Comparison of ENCODE assay signal across 17 cellular contexts in the genomic region with DNA sequence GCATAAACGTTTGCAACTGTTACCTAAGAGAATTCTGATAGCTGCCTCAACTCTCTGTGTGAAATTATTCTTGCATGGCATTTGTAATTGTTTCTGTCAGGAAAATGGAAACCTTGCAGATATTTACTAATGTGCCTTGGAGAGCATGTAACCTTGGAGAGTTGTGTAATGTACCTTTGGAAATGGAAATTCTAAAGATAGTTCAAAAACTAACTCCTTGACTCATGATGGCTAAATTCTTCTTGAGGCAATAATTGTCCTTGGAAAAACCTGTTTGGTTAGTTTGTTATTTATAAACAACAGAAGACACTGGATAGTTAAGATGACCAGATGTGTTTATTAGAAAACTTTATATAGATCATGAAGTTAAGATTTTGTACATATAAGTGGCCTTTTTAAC.
DNase-seq lines count a peak whose midpoint lies in the region; ATAC-seq, FAIRE-seq and TF ChIP-seq lines count a peak whose summit lies in the region.
"Had no signal": no experiment of that assay in that cellular context is flagged by ENCODE, and none has a peak within 500 bp of the region (broad histone marks: within the 10 kb centered on the region; RNA-seq: fewer than 3 reads in every experiment).

No MANE protein-coding gene starts in this region.

- no TSS peak for BruUV-seq in mammary epithelial cell (replicated peaks; lab: Mats Ljungman, UMichigan)

- ATAC-seq in GM19351 (IDR thresholded peaks at IDR 0.05; ENCODE audit: unreplicated experiment) = no peak
- ATAC-seq: A549, K562 had no signal

- no peak for DNase-seq in D721Med (ENCODE audit: insufficient read length, low spot score)
- peak; percentile 48 for DNase-seq in HPDE6-E6E7 (ENCODE audit: extremely low spot score)
- DNase-seq in mammary epithelial cell = peak; percentile 24
- no peak for DNase-seq in hepatocyte (ENCODE audit: low spot score)
- no peak for DNase-seq in NCI-H2081 (lab: John Stamatoyannopoulos, UW)
- no peak for DNase-seq in SHP77 treated with DMSO at 0.1 percent for 48 hours (lab: John Stamatoyannopoulos, UW)
- DNase-seq: CD4-positive, alpha-beta memory T cell; DMS79 treated with DMSO at 0.1 percent for 48 hours; GOT3; MV-4-11; NCI-H2107; NCI-H226; SW 1271 had no signal

- FAIRE-seq in D721Med (lab: Jason Lieb, UNC) = peak; percentile 92
- FAIRE-seq: A549, K562 had no signal

- H4K20me1 ChIP-seq in mammary epithelial cell (ENCODE audit: insufficient read depth, low read length) = no peaks in the 10 kb centered on the region
- H4K20me1 ChIP-seq in hepatocyte (ENCODE audit: insufficient read depth, poor library complexity, severe bottlenecking) = no peaks in the 10 kb centered on the region
- H4K20me1 ChIP-seq: BLaER1 had no signal

- H3K9me3 ChIP-seq in mammary epithelial cell (replicated peaks; ENCODE audit: insufficient read depth, low read length) (no peaks in the 10 kb centered on the region), hepatocyte (ENCODE audit: low read depth) (no peaks in the 10 kb centered on the region)
- H3K9me3 ChIP-seq: A549, BLaER1 had no signal

- no peaks in the 10 kb centered on the region for H3K36me3 ChIP-seq in mammary epithelial cell (ENCODE audit: insufficient read depth, low read length)
- H3K36me3 ChIP-seq in hepatocyte (replicated peaks; ENCODE audit: insufficient read depth, low read depth) = no peaks in the 10 kb centered on the region
- H3K36me3 ChIP-seq: BLaER1 had no signal

- dilution Hi-C loops in mammary epithelial cell (cut with HindIII; ENCODE audit: low sequenced_read_pairs) = no loop called here

- in situ Hi-C loops in mammary epithelial cell (cut with MboI; ENCODE audit: low sequenced_read_pairs in 2 of 2) = no loop called here

- H3K4me1 ChIP-seq in mammary epithelial cell (ENCODE audit: insufficient read depth, low read length) = no peaks in the 10 kb centered on the region
- H3K4me1 ChIP-seq in hepatocyte (ENCODE audit: insufficient read depth) = peaks cover 4% of the 10 kb centered on the region
- H3K4me1 ChIP-seq: A549, BLaER1 had no signal

- CTCF ChIA-PET in mammary epithelial cell (lab: Charles Lee; ENCODE audit: low non-redundant PET) = no interaction called here

- H3K27ac ChIP-seq in mammary epithelial cell (ENCODE audit: insufficient read depth, low read depth, low read length) (no peak overlapping the region), hepatocyte (peak overlapping the region; percentile 38)
- H3K27ac ChIP-seq: A549, BLaER1 had no signal

- H3K79me2 ChIP-seq in mammary epithelial cell (ENCODE audit: insufficient read depth, low read length) (no peaks in the 10 kb centered on the region), hepatocyte (no peaks in the 10 kb centered on the region)

- 65% methylated on average over 1 of the region's 1 CpG for whole genome bisulfite sequencing in mammary epithelial cell (ENCODE audit: low coverage, missing lambda C conversion rate)
- WGBS in hepatocyte (ENCODE audit: low lambda C conversion rate, missing lambda C conversion rate) = 29% methylated on average over 1 of the region's 1 CpG

- H3K4me2 ChIP-seq in mammary epithelial cell (ENCODE audit: insufficient read depth, low read depth, low read length) (no peak overlapping the region), hepatocyte (peak overlapping the region; percentile 25)
- H3K4me2 ChIP-seq: A549, BLaER1 had no signal

- no peak overlapping the region for H3K4me3 ChIP-seq in mammary epithelial cell (replicated peaks in 1 of 3; ENCODE audit: insufficient read depth in 1 of 3, low read depth in 2 of 3, low read length in 3 of 3)
- no peak overlapping the region for H3K4me3 ChIP-seq in hepatocyte
- H3K4me3 ChIP-seq: A549, BLaER1, K562 had no signal

- H3K9ac ChIP-seq in mammary epithelial cell (ENCODE audit: insufficient read depth, low read length) = no peak overlapping the region
- H3K9ac ChIP-seq: BLaER1 had no signal

- H3K9me2 ChIP-seq in hepatocyte (replicated peaks; ENCODE audit: insufficient read depth) = no peaks in the 10 kb centered on the region

- no peaks in the 10 kb centered on the region for H3K27me3 ChIP-seq in mammary epithelial cell (ENCODE audit: insufficient read depth, low read length)
- H3K27me3 ChIP-seq in hepatocyte = no peaks in the 10 kb centered on the region
- H3K27me3 ChIP-seq: BLaER1 had no signal

- TF ChIP-seq CTCF in D721Med (IDR thresholded peaks at IDR 0.05; ENCODE audit: insufficient read depth, missing control alignments) (no peak), mammary epithelial cell (conservative IDR thresholded peaks at IDR 0.05 in 1 of 2, IDR thresholded peaks at IDR 0.05 in 1 of 2; ENCODE audit: extremely low read depth in 1 of 2, insufficient read depth in 1 of 2, low read depth in 1 of 2, low read length in 2 of 2) (no peak), hepatocyte (IDR thresholded peaks at IDR 0.05; ENCODE audit: poor library complexity) (no peak)

- H2AFZ ChIP-seq in mammary epithelial cell (ENCODE audit: low read depth, low read length) (no peak overlapping the region), hepatocyte (no peak overlapping the region)

- intact Hi-C loops in mammary epithelial cell (cut with micrococcal nuclease) = no loop called here

Comparison
In these comparisons a context has a peak if more than half of its experiments do, and no peak if none do; other contexts are left out.
1. DNase-seq: peak in HPDE6-E6E7 (single experiment) and mammary epithelial cell (single experiment); none in D721Med (single experiment), hepatocyte (single experiment), NCI-H2081 (0 of 2) and SHP77 treated with DMSO at 0.1 percent for 48 hours (single experiment).